ENCODE assay signal across 1 cellular context in the genomic region with DNA sequence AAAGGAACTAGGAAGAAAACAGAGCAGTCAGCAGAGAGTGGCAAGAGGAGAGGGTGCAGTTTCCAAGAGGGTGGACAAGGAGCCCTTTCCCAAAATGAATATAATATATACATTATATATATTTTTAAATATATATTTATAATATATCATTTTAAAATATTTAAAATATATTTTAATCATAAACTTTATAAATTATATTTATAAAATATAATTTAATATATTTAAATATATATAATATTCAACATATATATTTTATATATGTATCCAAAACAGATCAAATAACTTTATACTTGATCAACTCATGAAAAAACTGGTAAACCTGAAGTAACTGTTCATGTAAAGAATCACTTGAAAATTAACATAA.
TF ChIP-seq lines count a peak whose summit lies in the region.

No MANE protein-coding gene starts in this region.

TF ChIP-seq in SK-N-SH treated with all-trans-retinoic acid at 6 μM for 48 hours, 23 proteins besides CTCF, POLR2A, EP300 and RAD21 (continued from another document):
- TF ChIP-seq PPARA (CRISPR knock-in tag; IDR thresholded peaks at IDR 0.05; ENCODE audit: borderline replicate concordance) (no peak), ZC3H10 (CRISPR knock-in tag; IDR thresholded peaks at IDR 0.05) (no peak), ZFP30 (CRISPR knock-in tag; IDR thresholded peaks at IDR 0.05) (no peak), BACH2 (CRISPR knock-in tag; IDR thresholded peaks at IDR 0.05; ENCODE audit: borderline replicate concordance) (no peak), ARNTL (CRISPR knock-in tag; IDR thresholded peaks at IDR 0.05; ENCODE audit: borderline replicate concordance, low read depth) (no peak), POU6F1 (CRISPR knock-in tag; IDR thresholded peaks at IDR 0.05; ENCODE audit: borderline replicate concordance, low read depth) (no peak)
- TF ChIP-seq, protein P1, sequence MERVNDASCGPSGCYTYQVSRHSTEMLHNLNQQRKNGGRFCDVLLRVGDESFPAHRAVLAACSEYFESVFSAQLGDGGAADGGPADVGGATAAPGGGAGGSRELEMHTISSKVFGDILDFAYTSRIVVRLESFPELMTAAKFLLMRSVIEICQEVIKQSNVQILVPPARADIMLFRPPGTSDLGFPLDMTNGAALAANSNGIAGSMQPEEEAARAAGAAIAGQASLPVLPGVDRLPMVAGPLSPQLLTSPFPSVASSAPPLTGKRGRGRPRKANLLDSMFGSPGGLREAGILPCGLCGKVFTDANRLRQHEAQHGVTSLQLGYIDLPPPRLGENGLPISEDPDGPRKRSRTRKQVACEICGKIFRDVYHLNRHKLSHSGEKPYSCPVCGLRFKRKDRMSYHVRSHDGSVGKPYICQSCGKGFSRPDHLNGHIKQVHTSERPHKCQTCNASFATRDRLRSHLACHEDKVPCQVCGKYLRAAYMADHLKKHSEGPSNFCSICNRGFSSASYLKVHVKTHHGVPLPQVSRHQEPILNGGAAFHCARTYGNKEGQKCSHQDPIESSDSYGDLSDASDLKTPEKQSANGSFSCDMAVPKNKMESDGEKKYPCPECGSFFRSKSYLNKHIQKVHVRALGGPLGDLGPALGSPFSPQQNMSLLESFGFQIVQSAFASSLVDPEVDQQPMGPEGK (CRISPR knock-in tag; IDR thresholded peaks at IDR 0.05; ENCODE audit: borderline replicate concordance): no peak
